ENCODE assay signal across 11 cellular contexts in the genomic region with DNA sequence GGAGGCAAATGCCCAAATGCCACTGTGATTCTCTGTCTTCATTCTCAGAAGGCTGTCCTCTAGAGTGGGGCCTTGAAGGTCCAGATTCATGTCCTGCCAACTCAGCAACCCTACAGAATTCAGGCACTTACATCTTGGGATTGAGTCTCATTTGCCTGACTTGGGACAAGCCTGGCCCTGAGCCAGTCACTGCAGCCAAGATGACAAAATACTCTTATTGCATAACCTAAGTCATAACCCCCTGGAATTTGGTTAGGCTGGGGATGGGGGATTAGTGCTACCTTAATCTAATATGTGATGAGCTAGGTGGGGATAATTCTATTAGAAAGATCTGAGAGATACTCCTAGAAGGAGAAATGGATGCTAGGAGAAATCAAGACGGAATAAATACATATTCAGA.
DNase-seq lines count a peak whose midpoint lies in the region; ATAC-seq, FAIRE-seq and TF ChIP-seq lines count a peak whose summit lies in the region.
"Had no signal": no experiment of that assay in that cellular context is flagged by ENCODE, and none has a peak within 500 bp of the region (broad histone marks: within the 10 kb centered on the region; RNA-seq: fewer than 3 reads in every experiment).

No MANE protein-coding gene starts in this region.

- TF ChIP-seq RAD21 in K562 (CRISPR knock-in tag; conservative IDR thresholded peaks at IDR 0.05 in 1 of 2, IDR thresholded peaks at IDR 0.05 in 1 of 2) = no peak

- no peaks in the 10 kb centered on the region for H4K20me1 ChIP-seq in K562 (replicated peaks; ENCODE audit: control insufficient read depth, insufficient read depth, low read length)

- no peak overlapping the region for H3K4me3 ChIP-seq in left ventricle myocardium inferior
- H3K4me3 ChIP-seq in K562 = no peak overlapping the region
- H3K4me3 ChIP-seq in tibial artery = no peak overlapping the region

- H3K9me3 ChIP-seq in left ventricle myocardium inferior (replicated peaks) (no peaks in the 10 kb centered on the region), K562 (replicated peaks; ENCODE audit: control insufficient read depth, insufficient read depth, low read depth, low read length) (no peaks in the 10 kb centered on the region), tibial artery (no peaks in the 10 kb centered on the region)
- H3K9me3 ChIP-seq: neutrophil had no signal

- TF ChIP-seq CTCF in left ventricle myocardium inferior (IDR thresholded peaks at IDR 0.05; ENCODE audit: borderline replicate concordance) = no peak
- no peak for TF ChIP-seq CTCF in K562 (IDR thresholded peaks at IDR 0.05 in 2 of 3, conservative IDR thresholded peaks at IDR 0.05 in 1 of 3; ENCODE audit: insufficient read depth in 2 of 3, low read depth in 1 of 3, low read length in 3 of 3)
- no peak for TF ChIP-seq CTCF in tibial artery (IDR thresholded peaks at IDR 0.05)

- no peaks in the 10 kb centered on the region for H3K9me1 ChIP-seq in K562 (ENCODE audit: control insufficient read depth, insufficient read depth, low read length)

- POLR2A ChIA-PET in K562 (lab: Yijun Ruan, JAX) = no interaction called here

- H3K36me3 ChIP-seq in left ventricle myocardium inferior (no peaks in the 10 kb centered on the region), K562 (ENCODE audit: control insufficient read depth, insufficient read depth, low read length) (no peaks in the 10 kb centered on the region), tibial artery (no peaks in the 10 kb centered on the region)
- H3K36me3 ChIP-seq: neutrophil had no signal

- no peak for TF ChIP-seq POLR2A in K562 (conservative IDR thresholded peaks at IDR 0.05)

- DNase-seq in Right ventricle myocardium superior (peak; percentile 53), left ventricle myocardium inferior (no peak), K562 (ENCODE audit: extremely low read depth in 1 of 4, low spot score in 3 of 4) (no peak), left ventricle myocardium superior (peak; percentile 41), tibial artery (peak; percentile 32 to 64), DMS153 (lab: John Stamatoyannopoulos, UW) (no peak)
- DNase-seq: activated CD4-positive, alpha-beta T cell treated with anti-CD3 and anti-CD28 coated beads for 1 hour; OCI-M1 had no signal

- H3K4me2 ChIP-seq in K562 (ENCODE audit: insufficient read depth, low read length) = no peak overlapping the region

- H3K79me2 ChIP-seq in K562 (ENCODE audit: control insufficient read depth, insufficient read depth, low read length) = no peaks in the 10 kb centered on the region

- peaks cover 22% of the 10 kb centered on the region for H3K4me1 ChIP-seq in left ventricle myocardium inferior
- H3K4me1 ChIP-seq in K562 (replicated peaks in 1 of 2; ENCODE audit: control insufficient read depth in 2 of 2, insufficient read depth in 2 of 2, low read length in 2 of 2) = peaks cover 0 to 17% of the 10 kb centered on the region in 2 experiments; a peak in 4 of 5 replicates
- peaks cover 0 to 4% (median 0%) of the 10 kb centered on the region in 4 donors for H3K4me1 ChIP-seq in tibial artery

- BruUV-seq in K562 (replicated peaks; lab: Mats Ljungman, UMichigan) = no TSS peak

- no peak overlapping the region for H3K27ac ChIP-seq in left ventricle myocardium inferior (replicated peaks)
- no peak overlapping the region for H3K27ac ChIP-seq in K562 (ENCODE audit: extremely low read depth, low read depth, low read length)
- no peak overlapping the region for H3K27ac ChIP-seq in tibial artery
- H3K27ac ChIP-seq: neutrophil had no signal

- intact Hi-C loops in Right ventricle myocardium superior (cut with DNase I) (no loop called here), left ventricle myocardium inferior (cut with micrococcal nuclease) (no loop called here), K562 (cut with micrococcal nuclease) (no loop called here), left ventricle myocardium superior (cut with micrococcal nuclease) (no loop called here), tibial artery (cut with DNase I; ENCODE audit: low total_unique reads) (no loop called here)

- H2AFZ ChIP-seq in K562 (ENCODE audit: low read depth, low read length) = 0 out of 2 replicates have a peak overlapping the region, but pooled peaks have one; percentile 25

- no peak for FAIRE-seq in K562 (lab: Jason Lieb, UNC)

- no peak overlapping the region for H3K9ac ChIP-seq in K562 (ENCODE audit: insufficient read depth in 1 of 2, low read depth in 2 of 2, low read length in 2 of 2)

- in situ Hi-C loops in K562 (cut with MboI) = no loop called here

- CTCF ChIA-PET in K562 (lab: Yijun Ruan, JAX; ENCODE audit: low intra/inter-chr PET ratio) = no interaction called here

- WGBS in K562 (ENCODE audit: insufficient coverage, low coverage, missing lambda C conversion rate) = 100% methylated on average over 1 of the region's 1 CpG

- TF ChIP-seq EP300 in K562 (IDR thresholded peaks at IDR 0.05; ENCODE audit: low read length) = no peak

- H3K27me3 ChIP-seq in left ventricle myocardium inferior (ENCODE audit: low read depth) = no peaks in the 10 kb centered on the region
- no peaks in the 10 kb centered on the region for H3K27me3 ChIP-seq in K562 (ENCODE audit: control insufficient read depth in 2 of 2, insufficient read depth in 2 of 2, low read length in 2 of 2)
- no peaks in the 10 kb centered on the region for H3K27me3 ChIP-seq in tibial artery
- H3K27me3 ChIP-seq: neutrophil had no signal

- peak; percentile 29 for ATAC-seq in Right ventricle myocardium superior (ENCODE audit: poor library complexity)
- ATAC-seq in K562 = no peak
- peak; percentile 15 for ATAC-seq in left ventricle myocardium superior
- no peak for ATAC-seq in GM19467 (IDR thresholded peaks at IDR 0.05; ENCODE audit: unreplicated experiment)
- no peak for ATAC-seq in GM21737 (IDR thresholded peaks at IDR 0.05; ENCODE audit: unreplicated experiment)

TF ChIP-seq in K562, 482 proteins besides CTCF, POLR2A, EP300 and RAD21 (continues in another document):
- TF ChIP-seq, protein P1, sequence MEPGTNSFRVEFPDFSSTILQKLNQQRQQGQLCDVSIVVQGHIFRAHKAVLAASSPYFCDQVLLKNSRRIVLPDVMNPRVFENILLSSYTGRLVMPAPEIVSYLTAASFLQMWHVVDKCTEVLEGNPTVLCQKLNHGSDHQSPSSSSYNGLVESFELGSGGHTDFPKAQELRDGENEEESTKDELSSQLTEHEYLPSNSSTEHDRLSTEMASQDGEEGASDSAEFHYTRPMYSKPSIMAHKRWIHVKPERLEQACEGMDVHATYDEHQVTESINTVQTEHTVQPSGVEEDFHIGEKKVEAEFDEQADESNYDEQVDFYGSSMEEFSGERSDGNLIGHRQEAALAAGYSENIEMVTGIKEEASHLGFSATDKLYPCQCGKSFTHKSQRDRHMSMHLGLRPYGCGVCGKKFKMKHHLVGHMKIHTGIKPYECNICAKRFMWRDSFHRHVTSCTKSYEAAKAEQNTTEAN (CRISPR knock-in tag; IDR thresholded peaks at IDR 0.05) = no peak
- TF ChIP-seq NRF1 (conservative IDR thresholded peaks at IDR 0.05 in 1 of 2, IDR thresholded peaks at IDR 0.05 in 1 of 2) (no peak), NCOA6 (IDR thresholded peaks at IDR 0.05) (no peak), ZNF384 (IDR thresholded peaks at IDR 0.05; ENCODE audit: low read depth, low read length) (no peak), HOXB6 (CRISPR knock-in tag; IDR thresholded peaks at IDR 0.05; ENCODE audit: borderline replicate concordance) (no peak), MCM7 (IDR thresholded peaks at IDR 0.05) (no peak), ZFX (CRISPR knock-in tag; IDR thresholded peaks at IDR 0.05) (peak; percentile 8; the same call in 1 of the 2 replicates), SRF (CRISPR knock-in tag; IDR thresholded peaks at IDR 0.05) (no peak), EHMT2 (IDR thresholded peaks at IDR 0.05) (no peak), CEBPB (tag; IDR thresholded peaks at IDR 0.05) (peak; percentile 56)
- TF ChIP-seq, protein P2, sequence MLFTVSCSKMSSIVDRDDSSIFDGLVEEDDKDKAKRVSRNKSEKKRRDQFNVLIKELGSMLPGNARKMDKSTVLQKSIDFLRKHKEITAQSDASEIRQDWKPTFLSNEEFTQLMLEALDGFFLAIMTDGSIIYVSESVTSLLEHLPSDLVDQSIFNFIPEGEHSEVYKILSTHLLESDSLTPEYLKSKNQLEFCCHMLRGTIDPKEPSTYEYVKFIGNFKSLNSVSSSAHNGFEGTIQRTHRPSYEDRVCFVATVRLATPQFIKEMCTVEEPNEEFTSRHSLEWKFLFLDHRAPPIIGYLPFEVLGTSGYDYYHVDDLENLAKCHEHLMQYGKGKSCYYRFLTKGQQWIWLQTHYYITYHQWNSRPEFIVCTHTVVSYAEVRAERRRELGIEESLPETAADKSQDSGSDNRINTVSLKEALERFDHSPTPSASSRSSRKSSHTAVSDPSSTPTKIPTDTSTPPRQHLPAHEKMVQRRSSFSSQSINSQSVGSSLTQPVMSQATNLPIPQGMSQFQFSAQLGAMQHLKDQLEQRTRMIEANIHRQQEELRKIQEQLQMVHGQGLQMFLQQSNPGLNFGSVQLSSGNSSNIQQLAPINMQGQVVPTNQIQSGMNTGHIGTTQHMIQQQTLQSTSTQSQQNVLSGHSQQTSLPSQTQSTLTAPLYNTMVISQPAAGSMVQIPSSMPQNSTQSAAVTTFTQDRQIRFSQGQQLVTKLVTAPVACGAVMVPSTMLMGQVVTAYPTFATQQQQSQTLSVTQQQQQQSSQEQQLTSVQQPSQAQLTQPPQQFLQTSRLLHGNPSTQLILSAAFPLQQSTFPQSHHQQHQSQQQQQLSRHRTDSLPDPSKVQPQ (CRISPR knock-in tag; IDR thresholded peaks at IDR 0.05; ENCODE audit: borderline replicate concordance) = no peak

Comparison
In these comparisons a context has a peak if more than half of its experiments do, and no peak if none do; other contexts are left out.
1. DNase-seq: peak in Right ventricle myocardium superior (single experiment), left ventricle myocardium superior (single experiment) and tibial artery (2 of 2); none in left ventricle myocardium inferior (single experiment), K562 (0 of 4) and DMS153 (single experiment).
2. ATAC-seq: peak in Right ventricle myocardium superior (single experiment) and left ventricle myocardium superior (single experiment); none in K562 (single experiment), GM19467 (single experiment) and GM21737 (single experiment).